Comparison of ENCODE assay signal across 1 cellular context in the genomic region with DNA sequence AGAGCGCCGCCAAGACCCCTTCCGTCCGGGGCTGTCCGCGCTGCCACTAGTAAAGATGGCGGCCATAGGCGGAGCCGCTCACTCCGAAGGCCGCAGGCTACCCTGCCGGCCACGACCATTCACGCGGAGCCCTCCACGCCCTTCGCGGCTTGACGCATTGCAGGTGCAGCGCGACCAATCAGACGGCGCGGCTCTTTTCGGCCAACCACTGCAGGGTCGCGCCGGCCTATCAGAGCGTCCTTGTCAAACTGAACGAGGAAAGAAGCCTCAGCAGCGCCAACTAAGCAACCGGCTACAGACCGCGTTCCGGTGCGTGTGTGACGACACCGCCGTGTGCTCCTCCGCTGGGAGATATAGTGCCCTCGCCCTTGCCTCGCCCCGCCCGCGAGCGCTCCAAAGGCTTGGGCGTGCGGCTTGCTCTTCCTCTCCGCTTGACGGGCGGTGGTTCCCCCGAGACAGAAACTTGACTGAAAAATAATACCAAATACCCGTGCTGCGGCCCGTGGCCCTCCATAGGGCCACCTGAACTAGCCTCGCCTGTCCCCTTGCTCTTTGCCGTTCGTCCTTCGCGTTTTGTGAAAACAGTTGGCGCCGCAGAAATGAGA.
TF ChIP-seq lines count a peak whose summit lies in the region.

No MANE protein-coding gene starts in this region.

TF ChIP-seq in HEK293, 187 proteins besides CTCF, POLR2A, EP300 and RAD21 (continued from another document and continues in another):
- TF ChIP-seq, protein P1, sequence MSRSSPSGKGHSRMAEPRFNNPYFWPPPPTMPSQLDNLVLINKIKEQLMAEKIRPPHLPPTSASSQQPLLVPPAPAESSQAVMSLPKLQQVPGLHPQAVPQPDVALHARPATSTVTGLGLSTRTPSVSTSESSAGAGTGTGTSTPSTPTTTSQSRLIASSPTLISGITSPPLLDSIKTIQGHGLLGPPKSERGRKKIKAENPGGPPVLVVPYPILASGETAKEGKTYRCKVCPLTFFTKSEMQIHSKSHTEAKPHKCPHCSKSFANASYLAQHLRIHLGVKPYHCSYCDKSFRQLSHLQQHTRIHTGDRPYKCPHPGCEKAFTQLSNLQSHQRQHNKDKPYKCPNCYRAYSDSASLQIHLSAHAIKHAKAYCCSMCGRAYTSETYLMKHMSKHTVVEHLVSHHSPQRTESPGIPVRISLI (tag by site-specific recombination; IDR thresholded peaks at IDR 0.05) = peak; percentile 83; the same call in 1 of the 2 replicates
- TF ChIP-seq ZXDB (tag by site-specific recombination; IDR thresholded peaks at IDR 0.05) (peak; percentile 100), ZNF37A (tag by site-specific recombination; IDR thresholded peaks at IDR 0.05) (no peak), ZNF248 (tag by site-specific recombination; IDR thresholded peaks at IDR 0.05) (no peak), ZNF555 (tag by site-specific recombination; conservative IDR thresholded peaks at IDR 0.05) (no peak), ZNF366 (tag by site-specific recombination; conservative IDR thresholded peaks at IDR 0.05) (0 out of 2 replicates have a peak, but pooled peaks have one; percentile 47), ZNF274 (IDR thresholded peaks at IDR 0.05; ENCODE audit: low read length) (no peak), ZNF274 (tag by site-specific recombination; IDR thresholded peaks at IDR 0.05; ENCODE audit: borderline replicate concordance) (no peak), ZNF707 (tag by site-specific recombination; IDR thresholded peaks at IDR 0.05) (no peak), ZNF664 (tag by site-specific recombination; IDR thresholded peaks at IDR 0.05) (peak; percentile 79; the same call in 1 of the 2 replicates), ZNF658 (tag by site-specific recombination; IDR thresholded peaks at IDR 0.05) (0 out of 2 replicates have a peak, but pooled peaks have one; percentile 41), ZNF660 (tag by site-specific recombination; IDR thresholded peaks at IDR 0.05) (peak; percentile 46), ZNF423 (tag by site-specific recombination; IDR thresholded peaks at IDR 0.05) (0 out of 2 replicates have a peak, but pooled peaks have one; percentile 50), GLIS2 (tag by site-specific recombination; IDR thresholded peaks at IDR 0.05) (peak; percentile 84), SCRT2 (tag by site-specific recombination; IDR thresholded peaks at IDR 0.05) (peak; percentile 85), ZNF175 (tag by site-specific recombination; IDR thresholded peaks at IDR 0.05) (no peak), ZNF112 (tag by site-specific recombination; IDR thresholded peaks at IDR 0.05) (no peak), ZNF302 (tag by site-specific recombination; IDR thresholded peaks at IDR 0.05; ENCODE audit: low read depth) (no peak), BCL11A (tag by site-specific recombination; IDR thresholded peaks at IDR 0.05; ENCODE audit: low read depth) (peak; percentile 93), ZNF354C (tag by site-specific recombination; IDR thresholded peaks at IDR 0.05; ENCODE audit: borderline replicate concordance, low read depth) (no peak), ZNF23 (tag by site-specific recombination; IDR thresholded peaks at IDR 0.05; ENCODE audit: borderline replicate concordance) (no peak), GLIS1 (tag by site-specific recombination; IDR thresholded peaks at IDR 0.05) (peak; percentile 69; the same call in 1 of the 2 replicates), ZNF514 (tag by site-specific recombination; IDR thresholded peaks at IDR 0.05) (no peak), TRIM28 (IDR thresholded peaks at IDR 0.05; ENCODE audit: borderline replicate concordance, low read length) (peak; percentile 81), ZIC2 (tag by site-specific recombination; IDR thresholded peaks at IDR 0.05) (peak; percentile 85), GLI4 (tag by site-specific recombination; IDR thresholded peaks at IDR 0.05) (peak; percentile 82; the same call in 1 of the 2 replicates), ZNF561 (tag by site-specific recombination; IDR thresholded peaks at IDR 0.05; ENCODE audit: borderline replicate concordance) (peak; percentile 98), ZNF10 (tag by site-specific recombination; IDR thresholded peaks at IDR 0.05) (no peak; the same call in none of the 2 replicates), KLF10 (tag by site-specific recombination; IDR thresholded peaks at IDR 0.05) (peak; percentile 55; the same call in 1 of the 2 replicates), YY2 (tag by site-specific recombination; IDR thresholded peaks at IDR 0.05) (peak; percentile 96), ZNF629 (tag by site-specific recombination; IDR thresholded peaks at IDR 0.05) (peak; percentile 98)
- TF ChIP-seq, protein P2, sequence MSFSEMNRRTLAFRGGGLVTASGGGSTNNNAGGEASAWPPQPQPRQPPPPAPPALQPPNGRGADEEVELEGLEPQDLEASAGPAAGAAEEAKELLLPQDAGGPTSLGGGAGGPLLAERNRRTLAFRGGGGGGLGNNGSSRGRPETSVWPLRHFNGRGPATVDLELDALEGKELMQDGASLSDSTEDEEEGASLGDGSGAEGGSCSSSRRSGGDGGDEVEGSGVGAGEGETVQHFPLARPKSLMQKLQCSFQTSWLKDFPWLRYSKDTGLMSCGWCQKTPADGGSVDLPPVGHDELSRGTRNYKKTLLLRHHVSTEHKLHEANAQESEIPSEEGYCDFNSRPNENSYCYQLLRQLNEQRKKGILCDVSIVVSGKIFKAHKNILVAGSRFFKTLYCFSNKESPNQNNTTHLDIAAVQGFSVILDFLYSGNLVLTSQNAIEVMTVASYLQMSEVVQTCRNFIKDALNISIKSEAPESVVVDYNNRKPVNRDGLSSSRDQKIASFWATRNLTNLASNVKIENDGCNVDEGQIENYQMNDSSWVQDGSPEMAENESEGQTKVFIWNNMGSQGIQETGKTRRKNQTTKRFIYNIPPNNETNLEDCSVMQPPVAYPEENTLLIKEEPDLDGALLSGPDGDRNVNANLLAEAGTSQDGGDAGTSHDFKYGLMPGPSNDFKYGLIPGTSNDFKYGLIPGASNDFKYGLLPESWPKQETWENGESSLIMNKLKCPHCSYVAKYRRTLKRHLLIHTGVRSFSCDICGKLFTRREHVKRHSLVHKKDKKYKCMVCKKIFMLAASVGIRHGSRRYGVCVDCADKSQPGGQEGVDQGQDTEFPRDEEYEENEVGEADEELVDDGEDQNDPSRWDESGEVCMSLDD (tag by site-specific recombination; IDR thresholded peaks at IDR 0.05) = peak; percentile 81
- TF ChIP-seq, protein P3, sequence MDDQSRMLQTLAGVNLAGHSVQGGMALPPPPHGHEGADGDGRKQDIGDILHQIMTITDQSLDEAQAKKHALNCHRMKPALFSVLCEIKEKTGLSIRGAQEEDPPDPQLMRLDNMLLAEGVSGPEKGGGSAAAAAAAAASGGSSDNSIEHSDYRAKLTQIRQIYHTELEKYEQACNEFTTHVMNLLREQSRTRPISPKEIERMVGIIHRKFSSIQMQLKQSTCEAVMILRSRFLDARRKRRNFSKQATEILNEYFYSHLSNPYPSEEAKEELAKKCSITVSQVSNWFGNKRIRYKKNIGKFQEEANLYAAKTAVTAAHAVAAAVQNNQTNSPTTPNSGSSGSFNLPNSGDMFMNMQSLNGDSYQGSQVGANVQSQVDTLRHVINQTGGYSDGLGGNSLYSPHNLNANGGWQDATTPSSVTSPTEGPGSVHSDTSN (CRISPR knock-in tag; IDR thresholded peaks at IDR 0.05) = 0 out of 2 replicates have a peak, but pooled peaks have one; percentile 75
- TF ChIP-seq, protein P4, sequence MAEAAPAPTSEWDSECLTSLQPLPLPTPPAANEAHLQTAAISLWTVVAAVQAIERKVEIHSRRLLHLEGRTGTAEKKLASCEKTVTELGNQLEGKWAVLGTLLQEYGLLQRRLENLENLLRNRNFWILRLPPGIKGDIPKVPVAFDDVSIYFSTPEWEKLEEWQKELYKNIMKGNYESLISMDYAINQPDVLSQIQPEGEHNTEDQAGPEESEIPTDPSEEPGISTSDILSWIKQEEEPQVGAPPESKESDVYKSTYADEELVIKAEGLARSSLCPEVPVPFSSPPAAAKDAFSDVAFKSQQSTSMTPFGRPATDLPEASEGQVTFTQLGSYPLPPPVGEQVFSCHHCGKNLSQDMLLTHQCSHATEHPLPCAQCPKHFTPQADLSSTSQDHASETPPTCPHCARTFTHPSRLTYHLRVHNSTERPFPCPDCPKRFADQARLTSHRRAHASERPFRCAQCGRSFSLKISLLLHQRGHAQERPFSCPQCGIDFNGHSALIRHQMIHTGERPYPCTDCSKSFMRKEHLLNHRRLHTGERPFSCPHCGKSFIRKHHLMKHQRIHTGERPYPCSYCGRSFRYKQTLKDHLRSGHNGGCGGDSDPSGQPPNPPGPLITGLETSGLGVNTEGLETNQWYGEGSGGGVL (tag by site-specific recombination; IDR thresholded peaks at IDR 0.05) = no peak; the same call in 1 of the 2 replicates
- TF ChIP-seq, protein P5, sequence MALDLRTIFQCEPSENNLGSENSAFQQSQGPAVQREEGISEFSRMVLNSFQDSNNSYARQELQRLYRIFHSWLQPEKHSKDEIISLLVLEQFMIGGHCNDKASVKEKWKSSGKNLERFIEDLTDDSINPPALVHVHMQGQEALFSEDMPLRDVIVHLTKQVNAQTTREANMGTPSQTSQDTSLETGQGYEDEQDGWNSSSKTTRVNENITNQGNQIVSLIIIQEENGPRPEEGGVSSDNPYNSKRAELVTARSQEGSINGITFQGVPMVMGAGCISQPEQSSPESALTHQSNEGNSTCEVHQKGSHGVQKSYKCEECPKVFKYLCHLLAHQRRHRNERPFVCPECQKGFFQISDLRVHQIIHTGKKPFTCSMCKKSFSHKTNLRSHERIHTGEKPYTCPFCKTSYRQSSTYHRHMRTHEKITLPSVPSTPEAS (tag by site-specific recombination; IDR thresholded peaks at IDR 0.05) = peak; percentile 69
- TF ChIP-seq, protein P6, sequence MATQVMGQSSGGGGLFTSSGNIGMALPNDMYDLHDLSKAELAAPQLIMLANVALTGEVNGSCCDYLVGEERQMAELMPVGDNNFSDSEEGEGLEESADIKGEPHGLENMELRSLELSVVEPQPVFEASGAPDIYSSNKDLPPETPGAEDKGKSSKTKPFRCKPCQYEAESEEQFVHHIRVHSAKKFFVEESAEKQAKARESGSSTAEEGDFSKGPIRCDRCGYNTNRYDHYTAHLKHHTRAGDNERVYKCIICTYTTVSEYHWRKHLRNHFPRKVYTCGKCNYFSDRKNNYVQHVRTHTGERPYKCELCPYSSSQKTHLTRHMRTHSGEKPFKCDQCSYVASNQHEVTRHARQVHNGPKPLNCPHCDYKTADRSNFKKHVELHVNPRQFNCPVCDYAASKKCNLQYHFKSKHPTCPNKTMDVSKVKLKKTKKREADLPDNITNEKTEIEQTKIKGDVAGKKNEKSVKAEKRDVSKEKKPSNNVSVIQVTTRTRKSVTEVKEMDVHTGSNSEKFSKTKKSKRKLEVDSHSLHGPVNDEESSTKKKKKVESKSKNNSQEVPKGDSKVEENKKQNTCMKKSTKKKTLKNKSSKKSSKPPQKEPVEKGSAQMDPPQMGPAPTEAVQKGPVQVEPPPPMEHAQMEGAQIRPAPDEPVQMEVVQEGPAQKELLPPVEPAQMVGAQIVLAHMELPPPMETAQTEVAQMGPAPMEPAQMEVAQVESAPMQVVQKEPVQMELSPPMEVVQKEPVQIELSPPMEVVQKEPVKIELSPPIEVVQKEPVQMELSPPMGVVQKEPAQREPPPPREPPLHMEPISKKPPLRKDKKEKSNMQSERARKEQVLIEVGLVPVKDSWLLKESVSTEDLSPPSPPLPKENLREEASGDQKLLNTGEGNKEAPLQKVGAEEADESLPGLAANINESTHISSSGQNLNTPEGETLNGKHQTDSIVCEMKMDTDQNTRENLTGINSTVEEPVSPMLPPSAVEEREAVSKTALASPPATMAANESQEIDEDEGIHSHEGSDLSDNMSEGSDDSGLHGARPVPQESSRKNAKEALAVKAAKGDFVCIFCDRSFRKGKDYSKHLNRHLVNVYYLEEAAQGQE (tag by site-specific recombination; IDR thresholded peaks at IDR 0.05) = peak; percentile 64; the same call in 1 of the 2 replicates
- TF ChIP-seq, protein P7, sequence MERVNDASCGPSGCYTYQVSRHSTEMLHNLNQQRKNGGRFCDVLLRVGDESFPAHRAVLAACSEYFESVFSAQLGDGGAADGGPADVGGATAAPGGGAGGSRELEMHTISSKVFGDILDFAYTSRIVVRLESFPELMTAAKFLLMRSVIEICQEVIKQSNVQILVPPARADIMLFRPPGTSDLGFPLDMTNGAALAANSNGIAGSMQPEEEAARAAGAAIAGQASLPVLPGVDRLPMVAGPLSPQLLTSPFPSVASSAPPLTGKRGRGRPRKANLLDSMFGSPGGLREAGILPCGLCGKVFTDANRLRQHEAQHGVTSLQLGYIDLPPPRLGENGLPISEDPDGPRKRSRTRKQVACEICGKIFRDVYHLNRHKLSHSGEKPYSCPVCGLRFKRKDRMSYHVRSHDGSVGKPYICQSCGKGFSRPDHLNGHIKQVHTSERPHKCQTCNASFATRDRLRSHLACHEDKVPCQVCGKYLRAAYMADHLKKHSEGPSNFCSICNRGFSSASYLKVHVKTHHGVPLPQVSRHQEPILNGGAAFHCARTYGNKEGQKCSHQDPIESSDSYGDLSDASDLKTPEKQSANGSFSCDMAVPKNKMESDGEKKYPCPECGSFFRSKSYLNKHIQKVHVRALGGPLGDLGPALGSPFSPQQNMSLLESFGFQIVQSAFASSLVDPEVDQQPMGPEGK (tag by site-specific recombination; IDR thresholded peaks at IDR 0.05) = peak; percentile 83
- TF ChIP-seq, protein P8, sequence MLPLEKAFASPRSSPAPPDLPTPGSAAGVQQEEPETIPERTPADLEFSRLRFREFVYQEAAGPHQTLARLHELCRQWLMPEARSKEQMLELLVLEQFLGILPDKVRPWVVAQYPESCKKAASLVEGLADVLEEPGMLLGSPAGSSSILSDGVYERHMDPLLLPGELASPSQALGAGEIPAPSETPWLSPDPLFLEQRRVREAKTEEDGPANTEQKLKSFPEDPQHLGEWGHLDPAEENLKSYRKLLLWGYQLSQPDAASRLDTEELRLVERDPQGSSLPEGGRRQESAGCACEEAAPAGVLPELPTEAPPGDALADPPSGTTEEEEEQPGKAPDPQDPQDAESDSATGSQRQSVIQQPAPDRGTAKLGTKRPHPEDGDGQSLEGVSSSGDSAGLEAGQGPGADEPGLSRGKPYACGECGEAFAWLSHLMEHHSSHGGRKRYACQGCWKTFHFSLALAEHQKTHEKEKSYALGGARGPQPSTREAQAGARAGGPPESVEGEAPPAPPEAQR (tag by site-specific recombination; IDR thresholded peaks at IDR 0.05) = peak; percentile 96; the same call in 1 of the 2 replicates
- TF ChIP-seq, protein P9, sequence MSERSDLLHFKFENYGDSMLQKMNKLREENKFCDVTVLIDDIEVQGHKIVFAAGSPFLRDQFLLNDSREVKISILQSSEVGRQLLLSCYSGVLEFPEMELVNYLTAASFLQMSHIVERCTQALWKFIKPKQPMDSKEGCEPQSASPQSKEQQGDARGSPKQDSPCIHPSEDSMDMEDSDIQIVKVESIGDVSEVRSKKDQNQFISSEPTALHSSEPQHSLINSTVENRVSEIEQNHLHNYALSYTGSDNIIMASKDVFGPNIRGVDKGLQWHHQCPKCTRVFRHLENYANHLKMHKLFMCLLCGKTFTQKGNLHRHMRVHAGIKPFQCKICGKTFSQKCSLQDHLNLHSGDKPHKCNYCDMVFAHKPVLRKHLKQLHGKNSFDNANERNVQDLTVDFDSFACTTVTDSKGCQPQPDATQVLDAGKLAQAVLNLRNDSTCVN (tag by site-specific recombination; optimal IDR thresholded peaks at IDR 0.05) = peak; percentile 98
- TF ChIP-seq, protein P10, sequence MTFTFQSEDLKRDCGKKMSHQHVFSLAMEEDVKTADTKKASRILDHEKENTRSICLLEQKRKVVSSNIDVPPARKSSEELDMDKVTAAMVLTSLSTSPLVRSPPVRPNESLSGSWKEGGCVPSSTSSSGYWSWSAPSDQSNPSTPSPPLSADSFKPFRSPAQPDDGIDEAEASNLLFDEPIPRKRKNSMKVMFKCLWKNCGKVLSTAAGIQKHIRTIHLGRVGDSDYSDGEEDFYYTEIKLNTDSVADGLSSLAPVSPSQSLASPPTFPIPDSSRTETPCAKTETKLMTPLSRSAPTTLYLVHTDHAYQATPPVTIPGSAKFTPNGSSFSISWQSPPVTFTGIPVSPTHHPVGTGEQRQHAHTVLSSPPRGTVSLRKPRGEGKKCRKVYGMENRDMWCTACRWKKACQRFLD (tag by site-specific recombination; IDR thresholded peaks at IDR 0.05) = peak; percentile 87; the same call in 1 of the 2 replicates
